In the genomic region with DNA sequence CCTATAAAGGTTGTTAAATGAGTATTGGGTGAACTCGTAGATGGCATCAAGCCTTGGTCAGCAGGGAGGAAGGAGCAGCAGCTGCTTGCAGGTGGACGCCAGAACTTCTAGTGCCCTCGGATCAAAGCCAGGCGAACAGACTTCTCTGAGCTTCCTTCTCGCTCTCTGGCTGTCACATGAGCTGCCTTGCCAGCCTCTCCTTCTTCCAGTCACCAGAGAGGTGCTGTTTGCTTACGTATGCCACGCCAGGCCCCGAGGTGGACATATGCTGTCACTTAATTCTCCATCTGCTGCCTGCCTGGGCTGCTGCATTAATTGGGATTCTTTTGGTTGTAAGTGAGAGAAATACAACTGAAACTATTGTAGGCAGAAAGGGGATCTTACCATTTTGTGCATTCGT, we compare ENCODE assay signal across 13 cellular contexts. TPM values are rescaled to one million over a fixed set of nuclear protein-coding genes. Genes with fewer than 3 reads are reported as not detected.
"Had no signal": no experiment of that assay in that cellular context is flagged by ENCODE, and none has a peak within 500 bp of the region (broad histone marks: within the 10 kb centered on the region; RNA-seq: fewer than 3 reads in every experiment).

No MANE protein-coding gene starts in this region.

RNA-seq across cellular contexts. Expression of a gene that starts 12.6 kb away (rescaled TPM):
- total RNA-seq: left colon; left lung; lower lobe of right lung; naive thymus-derived CD8-positive, alpha-beta T cell; neural crest cell; sciatic nerve; thyroid gland; transverse colon had no signal
- polyA plus RNA-seq: immature natural killer cell; mammary epithelial cell; naive thymus-derived CD8-positive, alpha-beta T cell; right cardiac atrium; stomach; urinary bladder had no signal
